Comparison of ENCODE assay signal across 31 cellular contexts in genomic region chr3:114707225-114707860, GRCh38.
DNase-seq lines count a peak whose midpoint lies in the region; ATAC-seq, FAIRE-seq and TF ChIP-seq lines count a peak whose summit lies in the region.
"Had no signal": no experiment of that assay in that cellular context is flagged by ENCODE, and none has a peak within 500 bp of the region (broad histone marks: within the 10 kb centered on the region; RNA-seq: fewer than 3 reads in every experiment).

No MANE protein-coding gene starts in this region.

- no peak for TF ChIP-seq RAD21 in A549 (conservative IDR thresholded peaks at IDR 0.05 in 1 of 2, IDR thresholded peaks at IDR 0.05 in 1 of 2)
- TF ChIP-seq RAD21 in SK-N-SH (IDR thresholded peaks at IDR 0.05; ENCODE audit: low read length) = no peak

- H3K36me3 ChIP-seq in HUES48 (ENCODE audit: control insufficient read depth, insufficient read depth, low read length) = no peaks in the 10 kb centered on the region
- H3K36me3 ChIP-seq in lung (ENCODE audit: control insufficient read depth in 2 of 2, insufficient read depth in 2 of 2, low read length in 2 of 2) = no peaks in the 10 kb centered on the region
- no peaks in the 10 kb centered on the region for H3K36me3 ChIP-seq in sigmoid colon
- no peaks in the 10 kb centered on the region for H3K36me3 ChIP-seq in SK-N-SH (replicated peaks in 1 of 2; ENCODE audit: control insufficient read depth in 1 of 2, insufficient read depth in 2 of 2, low read length in 1 of 2)
- H3K36me3 ChIP-seq: esophagus squamous epithelium, heart right ventricle, right atrium auricular region, SJSA1, stomach, tibial artery had no signal

- H3K79me2 ChIP-seq in SK-N-SH (ENCODE audit: insufficient read depth) = no peaks in the 10 kb centered on the region
- H3K79me2 ChIP-seq: parathyroid adenoma had no signal

- no peak overlapping the region for H3K4me3 ChIP-seq in A549
- H3K4me3 ChIP-seq in HUES48 (ENCODE audit: low read depth, low read length) = no peak overlapping the region
- no peak overlapping the region for H3K4me3 ChIP-seq in epithelial cell of esophagus (ENCODE audit: low read length)
- peak overlapping the region; percentile 8 for H3K4me3 ChIP-seq in lung
- H3K4me3 ChIP-seq in sigmoid colon = no peak overlapping the region
- H3K4me3 ChIP-seq in SK-N-SH (ENCODE audit: low read depth in 2 of 2, low read length in 1 of 2) = no peak overlapping the region
- H3K4me3 ChIP-seq: esophagus squamous epithelium, GM12878, heart right ventricle, right atrium auricular region, SJSA1, stomach, tibial artery had no signal

- no peaks in the 10 kb centered on the region for H3K27me3 ChIP-seq in HUES48 (ENCODE audit: control insufficient read depth, insufficient read depth, low read length)
- no peaks in the 10 kb centered on the region for H3K27me3 ChIP-seq in lung (ENCODE audit: control insufficient read depth, insufficient read depth)
- H3K27me3 ChIP-seq in sigmoid colon = no peaks in the 10 kb centered on the region
- no peaks in the 10 kb centered on the region for H3K27me3 ChIP-seq in SK-N-SH (ENCODE audit: insufficient read depth)
- H3K27me3 ChIP-seq: esophagus squamous epithelium, heart right ventricle, right atrium auricular region, SJSA1, stomach, tibial artery had no signal

- no peak overlapping the region for H3K9ac ChIP-seq in HUES48 (ENCODE audit: low read depth, low read length)
- no peak overlapping the region for H3K9ac ChIP-seq in SK-N-SH
- H3K9ac ChIP-seq: parathyroid adenoma had no signal

- no peaks in the 10 kb centered on the region for H3F3A ChIP-seq in SK-N-SH (replicated peaks; ENCODE audit: insufficient read depth)

- H3K9me3 ChIP-seq in A549 (no peaks in the 10 kb centered on the region), HUES48 (ENCODE audit: control insufficient read depth, insufficient read depth, low read length) (no peaks in the 10 kb centered on the region), lung (ENCODE audit: control insufficient read depth in 2 of 2, insufficient read depth in 1 of 2, low read length in 1 of 2) (no peaks in the 10 kb centered on the region), sigmoid colon (no peaks in the 10 kb centered on the region), SK-N-SH (no peaks in the 10 kb centered on the region)
- H3K9me3 ChIP-seq: esophagus squamous epithelium, heart right ventricle, right atrium auricular region, SJSA1, stomach, tibial artery had no signal

- FAIRE-seq in A549 (lab: Jason Lieb, UNC) = no peak
- FAIRE-seq: GM12878 had no signal

- no peak for TF ChIP-seq POLR2A in A549 (IDR thresholded peaks at IDR 0.05; ENCODE audit: low read length)
- no peak for TF ChIP-seq POLR2A in sigmoid colon (IDR thresholded peaks at IDR 0.05)

- TF ChIP-seq CTCF in A549 (IDR thresholded peaks at IDR 0.05) (no peak), epithelial cell of esophagus (IDR thresholded peaks at IDR 0.05; ENCODE audit: insufficient read depth, low read depth, low read length, missing control alignments) (no peak), lung (IDR thresholded peaks at IDR 0.05; ENCODE audit: control extremely low read depth, extremely low read depth) (no peak), sigmoid colon (IDR thresholded peaks at IDR 0.05) (no peak), SK-N-SH (IDR thresholded peaks at IDR 0.05) (no peak)

- intact Hi-C loops in sigmoid colon (cut with DNase I) = no loop called here

- WGBS in A549 (ENCODE audit: missing lambda C conversion rate) = 92% methylated on average over 5 of the region's 5 CpGs
- 95 to 96% methylated on average over 5 of the region's 5 CpGs for WGBS in lung, 2 donors
- WGBS in sigmoid colon, 2 donors = 93 to 95% methylated on average over 5 of the region's 5 CpGs
- WGBS in SK-N-SH (ENCODE audit: low lambda C conversion rate) = 97% methylated on average over 5 of the region's 5 CpGs

- H3K4me1 ChIP-seq in A549 (peaks cover 41% of the 10 kb centered on the region), HUES48 (ENCODE audit: control insufficient read depth, insufficient read depth, low read length) (peaks cover 18% of the 10 kb centered on the region), lung (ENCODE audit: control insufficient read depth in 2 of 2, insufficient read depth in 2 of 2, low read length in 2 of 2) (peaks cover 0 to 28% of the 10 kb centered on the region in 2 donors), sigmoid colon (peaks cover 0 to 4% (median 0%) of the 10 kb centered on the region in 4 donors), SK-N-SH (ENCODE audit: control insufficient read depth in 1 of 2, insufficient read depth in 2 of 2, low read depth in 1 of 2, low read length in 1 of 2) (peaks cover 0 to 10% of the 10 kb centered on the region in 2 experiments; a peak in 1 of 4 replicates)
- H3K4me1 ChIP-seq: parathyroid adenoma, tibial artery had no signal

- POLR2A ChIA-PET in A549 (lab: Yijun Ruan, JAX) = no interaction called here
- POLR2A ChIA-PET in SK-N-SH (lab: Yijun Ruan, JAX) = no interaction called here

- H3K4me2 ChIP-seq in A549 (peak overlapping the region; percentile 67), SK-N-SH (no peak overlapping the region)

- no peaks in the 10 kb centered on the region for H4K20me1 ChIP-seq in SK-N-SH (ENCODE audit: insufficient read depth)

- H3K27ac ChIP-seq in A549 (peak overlapping the region in 1 of 2 experiments; percentile 33; a peak in 1 of 6 replicates), HUES48 (ENCODE audit: low read depth, low read length) (peak overlapping the region; percentile 75), lung (ENCODE audit: low read depth in 1 of 2, low read length in 1 of 2) (no peak overlapping the region), sigmoid colon (no peak overlapping the region), SK-N-SH (ENCODE audit: low read depth in 2 of 2, low read length in 1 of 2) (no peak overlapping the region)
- H3K27ac ChIP-seq: esophagus squamous epithelium, heart right ventricle, parathyroid adenoma, right atrium auricular region, SJSA1, tibial artery had no signal

- H3K9me2 ChIP-seq in SK-N-SH = no peaks in the 10 kb centered on the region

- TF ChIP-seq EP300 in A549 (IDR thresholded peaks at IDR 0.05) (no peak), sigmoid colon (IDR thresholded peaks at IDR 0.05) (no peak), SK-N-SH (IDR thresholded peaks at IDR 0.05; ENCODE audit: borderline replicate concordance in 1 of 2, low read depth in 1 of 2, low read length in 1 of 2) (no peak)

- CTCF ChIA-PET in A549 (lab: Yijun Ruan, JAX) = interaction anchor here (1.6 kb wide), 1 partner anchor 10 kb away, joined by 3 read pairs; no protein-coding TSS in a partner anchor
- CTCF ChIA-PET in SK-N-SH (lab: Yijun Ruan, JAX) = no interaction called here

- ATAC-seq in A549 = peak; percentile 24 to 26; a peak in 3 of 6 replicates
- no peak for ATAC-seq in lung (ENCODE audit: insufficient read depth, low FRiP score)
- no peak for ATAC-seq in HG02642 (IDR thresholded peaks at IDR 0.05; ENCODE audit: poor library complexity, unreplicated experiment)
- ATAC-seq: T-cell had no signal

- DNase-seq in A549 (ENCODE audit: low read depth in 1 of 2, low spot score in 1 of 2) = no peak
- peak; percentile 17 for DNase-seq in epithelial cell of esophagus (ENCODE audit: low read depth)
- no peak for DNase-seq in lung (ENCODE audit: low spot score)
- no peak for DNase-seq in KG1 (lab: John Stamatoyannopoulos, UW)
- DNase-seq in sigmoid colon = no peak
- DNase-seq in SK-N-SH = no peak
- DNase-seq: activated B cell treated with CpG ODN at 0.5 μM for 24 hours; activated gamma-delta T cell treated with Interleukin-2 at 50 U/mL for 16 hours; activated naive CD8-positive, alpha-beta T cell treated with anti-CD3 and anti-CD28 coated beads, Interleukin-2, amount 10 ng/mL, durations not matched to agents 7 days and 5 days; activated T-cell treated with anti-CD3 and anti-CD28 coated beads, Interleukin-2, amount 50 U/mL, for 24 hours; CD4-positive, alpha-beta memory T cell; esophagus squamous epithelium; foreskin melanocyte; H7; heart right ventricle; Kasumi-1; left cardiac atrium; NCI-H1436 treated with DMSO at 0.1 percent for 48 hours; NCI-H2081 treated with DMSO at 0.1 percent for 48 hours; NCI-H774; RPMI8226; stimulated activated CD4-positive, alpha-beta T cell treated with anti-CD3 and anti-CD28 coated beads, Interleukin-12 subunit alpha, Interleukin-12 subunit beta, amount 100 ng/mL, for 4 hours; stomach; T-cell; tibial artery had no signal

- H2AFZ ChIP-seq in SK-N-SH (ENCODE audit: low read depth) = no peak overlapping the region
- H2AFZ ChIP-seq: parathyroid adenoma had no signal

TF ChIP-seq in A549, 52 proteins besides CTCF, POLR2A, EP300 and RAD21 (continues in another document):
- TF ChIP-seq MAX (IDR thresholded peaks at IDR 0.05) (no peak), NR3C1 (IDR thresholded peaks at IDR 0.05) (no peak)

TF ChIP-seq in SK-N-SH, 30 proteins besides CTCF, POLR2A, EP300 and RAD21 (continues in another document):
- TF ChIP-seq GABPA (IDR thresholded peaks at IDR 0.05; ENCODE audit: low read depth) (no peak), YY1 (IDR thresholded peaks at IDR 0.05; ENCODE audit: low read depth) (no peak), REST (IDR thresholded peaks at IDR 0.05; ENCODE audit: low read depth, low read length) (no peak), EZH2phosphoT487 (IDR thresholded peaks at IDR 0.05; ENCODE audit: borderline replicate concordance, low read depth) (no peak)

Comparison
In these comparisons a context has a peak if more than half of its experiments do, and no peak if none do; other contexts are left out.
1. ATAC-seq: peak in A549 (2 of 2); none in lung (single experiment) and HG02642 (single experiment).